Comparison of ENCODE assay signal across 18 cellular contexts in genomic region chr15:34665498-34666116, GRCh38.
"Had no signal": no experiment of that assay in that cellular context is flagged by ENCODE, and none has a peak within 500 bp of the region (broad histone marks: within the 10 kb centered on the region; RNA-seq: fewer than 3 reads in every experiment).

No MANE protein-coding gene starts in this region.

- H3K4me1 Mint-ChIP-seq: activated naive CD8-positive, alpha-beta T cell treated with anti-CD3 and anti-CD28 coated beads, Interleukin-2, amount 10 ng/mL, durations not matched to agents 7 days and 5 days had no signal

- DNase-seq: activated CD4-positive, alpha-beta T cell treated with anti-CD3 and anti-CD28 coated beads, Interleukin-2, amount 50 U/mL, for 4 hours; activated naive CD8-positive, alpha-beta T cell treated with anti-CD3 and anti-CD28 coated beads, Interleukin-2, amount 10 ng/mL, durations not matched to agents 7 days and 5 days; activated T-cell treated with anti-CD3 and anti-CD28 coated beads, Interleukin-2, amount 50 U/mL, for 1 hour; foreskin keratinocyte; head of caudate nucleus; nucleus accumbens; right lobe of liver; stimulated activated CD4-positive, alpha-beta T cell treated with anti-CD3 and anti-CD28 coated beads, Interleukin-2, amount 100 ng/mL, for 24 hours; stimulated activated naive CD8-positive, alpha-beta T cell treated with anti-CD3 and anti-CD28 coated beads, Interleukin-15, Interleukin-2, amounts not matched to agents 100 U/mL and 50 U/mL, for 24 hours; T-helper 2 cell; testis had no signal

- H3K9me3 Mint-ChIP-seq: activated naive CD8-positive, alpha-beta T cell treated with anti-CD3 and anti-CD28 coated beads, Interleukin-2, amount 10 ng/mL, durations not matched to agents 7 days and 5 days; natural killer cell treated with Interleukin-12 subunit alpha and Interleukin-12 subunit beta and Interleukin-15 and Interleukin-18, amount 100 ng/mL, for 72 hours had no signal

- H3K36me3 Mint-ChIP-seq: activated naive CD8-positive, alpha-beta T cell treated with anti-CD3 and anti-CD28 coated beads, Interleukin-2, amount 10 ng/mL, durations not matched to agents 7 days and 5 days; natural killer cell treated with Interleukin-12 subunit alpha and Interleukin-12 subunit beta and Interleukin-15 and Interleukin-18, amount 100 ng/mL, for 72 hours had no signal

- H3K4me1 ChIP-seq: foreskin keratinocyte, right lobe of liver, testis had no signal

- H3K4me3 Mint-ChIP-seq: activated naive CD8-positive, alpha-beta T cell treated with anti-CD3 and anti-CD28 coated beads, Interleukin-2, amount 10 ng/mL, durations not matched to agents 7 days and 5 days; natural killer cell treated with Interleukin-12 subunit alpha and Interleukin-12 subunit beta and Interleukin-15 and Interleukin-18, amount 100 ng/mL, for 72 hours had no signal

- H3K27ac Mint-ChIP-seq: activated naive CD8-positive, alpha-beta T cell treated with anti-CD3 and anti-CD28 coated beads, Interleukin-2, amount 10 ng/mL, durations not matched to agents 7 days and 5 days; natural killer cell treated with Interleukin-12 subunit alpha and Interleukin-12 subunit beta and Interleukin-15 and Interleukin-18, amount 100 ng/mL, for 72 hours; progenitor cell of endocrine pancreas had no signal

- H3K27me3 ChIP-seq: right lobe of liver, testis had no signal

- ATAC-seq: activated CD4-positive, CD25-positive, alpha-beta regulatory T cell treated with anti-CD3 and anti-CD28 coated beads, Interleukin-2, amount 50 U/mL, for 24 hours; foreskin keratinocyte; right lobe of liver; stimulated activated naive CD8-positive, alpha-beta T cell treated with anti-CD3 and anti-CD28 coated beads, Interleukin-15, Interleukin-2, amounts not matched to agents 100 U/mL and 50 U/mL, for 24 hours had no signal

- H3K27ac ChIP-seq: foreskin keratinocyte, right lobe of liver, testis had no signal

- H3K9me3 ChIP-seq: right lobe of liver, testis had no signal

- H3K36me3 ChIP-seq: right lobe of liver had no signal

- FAIRE-seq: astrocyte, colon, endothelial cell of umbilical vein, TTC549 had no signal

- H3K4me3 ChIP-seq: right lobe of liver, testis had no signal
